8 cellular contexts compared by ENCODE assay signal in the genomic region with DNA sequence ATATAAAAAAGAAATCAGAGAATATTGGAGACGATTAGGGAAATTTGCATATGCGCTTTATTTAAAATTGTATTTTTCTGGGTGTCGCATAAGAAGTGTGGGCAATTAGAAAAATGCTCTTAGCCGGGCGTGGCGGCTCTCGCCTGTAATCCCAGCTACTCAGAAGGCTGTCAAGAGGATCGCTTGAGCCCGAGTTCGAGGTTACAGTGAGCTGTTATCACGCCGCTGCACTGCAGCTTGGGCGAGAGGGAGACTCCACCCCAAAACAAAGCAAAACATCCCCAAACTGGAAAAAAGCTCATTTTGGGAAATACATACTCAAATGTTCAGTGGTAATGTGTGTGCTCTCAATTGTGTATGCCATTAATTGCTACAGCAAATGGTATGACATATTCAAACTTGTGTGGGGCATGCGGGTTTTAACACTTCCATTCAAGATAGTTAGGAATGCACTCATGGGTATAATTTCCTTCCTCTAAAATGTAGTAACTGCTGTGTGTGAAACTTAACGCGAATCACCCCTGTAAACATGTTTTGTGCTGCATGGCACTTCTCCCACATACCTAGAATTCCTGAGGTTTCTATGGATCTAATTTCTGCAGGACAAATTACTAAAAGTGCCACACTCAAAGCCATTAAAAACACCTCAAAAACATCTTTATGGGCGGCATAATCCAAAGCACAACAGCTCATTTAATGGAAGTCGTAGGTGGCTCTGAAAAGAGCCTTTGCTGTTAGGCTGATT. TPM values are rescaled to one million over a fixed set of nuclear protein-coding genes. Genes with fewer than 3 reads are reported as not detected.
A peak's percentile ranks its signal among the peaks of the same experiment; 100 is the strongest.
DNase-seq lines count a peak whose midpoint lies in the region; ATAC-seq, FAIRE-seq and TF ChIP-seq lines count a peak whose summit lies in the region.

No MANE protein-coding gene starts in this region.

- no peaks in the 10 kb centered on the region for H3K27me3 ChIP-seq in iPS-20b (ENCODE audit: insufficient read depth, low read length)
- H3K27me3 ChIP-seq in small intestine (ENCODE audit: control insufficient read depth in 2 of 2, insufficient read depth in 2 of 2, low read length in 2 of 2): no peaks in the 10 kb centered on the region

- peak overlapping the region; percentile 98 for H3K9ac ChIP-seq in iPS-20b (ENCODE audit: low read depth, low read length)

- peak; percentile 73 for DNase-seq in activated CD8-positive, alpha-beta memory T cell treated with anti-CD3 and anti-CD28 coated beads, Interleukin-2, amount 50 U/mL, for 48 hours
- no peak for DNase-seq in activated CD8-positive, alpha-beta memory T cell treated with anti-CD3 and anti-CD28 coated beads, Interleukin-2, amount 50 U/mL, for 4 hours
- peak; percentile 87 for DNase-seq in NCI-H82 treated with DMSO at 0.1 percent for 48 hours (lab: John Stamatoyannopoulos, UW; ENCODE audit: unreplicated experiment)
- DNase-seq in astrocyte of the cerebellum (ENCODE audit: low read depth): no peak
- DNase-seq in small intestine: no peak
- DNase-seq in NCI-H2196 treated with DMSO at 0.1 percent for 48 hours (lab: John Stamatoyannopoulos, UW; ENCODE audit: unreplicated experiment): no peak

- H3K4me1 ChIP-seq in iPS-20b (ENCODE audit: insufficient read depth, low read length) (peaks cover 33% of the 10 kb centered on the region), small intestine (ENCODE audit: control insufficient read depth in 2 of 2, insufficient read depth in 1 of 2, low read depth in 1 of 2, low read length in 1 of 2) (peaks cover 0 to 2% of the 10 kb centered on the region in 2 donors)

- no peak for TF ChIP-seq CTCF in astrocyte of the cerebellum (IDR thresholded peaks at IDR 0.05; ENCODE audit: low read depth, low read length, missing control alignments)

- no peaks in the 10 kb centered on the region for H3K9me3 ChIP-seq in iPS-20b (ENCODE audit: insufficient read depth, low read depth, low read length)
- H3K9me3 ChIP-seq in small intestine (ENCODE audit: control insufficient read depth, low read depth): no peaks in the 10 kb centered on the region

- FAIRE-seq in small intestine (lab: Jason Lieb, UNC): no peak

- in situ Hi-C loops in astrocyte of the cerebellum (cut with HindIII; ENCODE audit: low sequenced_read_pairs): loop anchor here (25.0 kb wide), 1 partner anchor 1105 kb away; a partner anchor contains a TSS

- ATAC-seq in GM18502 (IDR thresholded peaks at IDR 0.05; ENCODE audit: poor library complexity, unreplicated experiment): no peak

- peak overlapping the region; percentile 62 for H3K4me3 ChIP-seq in astrocyte of the cerebellum (ENCODE audit: low read depth, low read length)
- H3K4me3 ChIP-seq in iPS-20b (ENCODE audit: low read length): peak overlapping the region; percentile 87
- peak overlapping the region in 1 of 2 donors; percentile 53 for H3K4me3 ChIP-seq in small intestine (ENCODE audit: low read depth in 1 of 2, low read length in 2 of 2)

- no peaks in the 10 kb centered on the region for H3K36me3 ChIP-seq in iPS-20b (ENCODE audit: insufficient read depth, low read depth, low read length)
- no peaks in the 10 kb centered on the region for H3K36me3 ChIP-seq in small intestine (ENCODE audit: control insufficient read depth in 2 of 2, insufficient read depth in 2 of 2, low read length in 2 of 2)

- peak overlapping the region; percentile 88 for H3K27ac ChIP-seq in iPS-20b (ENCODE audit: low read length)
- peak overlapping the region; percentile 79 to 97 for H3K27ac ChIP-seq in small intestine (ENCODE audit: low read depth in 1 of 2, low read length in 1 of 2)

- WGBS in small intestine, 3 donors: 0 to 1% (median 0%) methylated on average over 18 of the region's 18 CpGs

RNA-seq across cellular contexts. Expression of gene HFE, which starts 54.7 kb away (rescaled TPM):
- polyA plus RNA-seq in small intestine: 1 to 10 TPM in 2 of 3 donors, under 1 TPM in 1; 0.67 to 7.3 (median 2.4) TPM

Comparison
In these comparisons a context has a peak if more than half of its experiments do, and no peak if none do; other contexts are left out.
1. DNase-seq: peak in activated CD8-positive, alpha-beta memory T cell treated with anti-CD3 and anti-CD28 coated beads, Interleukin-2, amount 50 U/mL, for 48 hours (single experiment) and NCI-H82 treated with DMSO at 0.1 percent for 48 hours (single experiment); none in activated CD8-positive, alpha-beta memory T cell treated with anti-CD3 and anti-CD28 coated beads, Interleukin-2, amount 50 U/mL, for 4 hours (single experiment), astrocyte of the cerebellum (single experiment), small intestine (single experiment) and NCI-H2196 treated with DMSO at 0.1 percent for 48 hours (single experiment).